Comparison of ENCODE assay signal across 9 cellular contexts in the genomic region with DNA sequence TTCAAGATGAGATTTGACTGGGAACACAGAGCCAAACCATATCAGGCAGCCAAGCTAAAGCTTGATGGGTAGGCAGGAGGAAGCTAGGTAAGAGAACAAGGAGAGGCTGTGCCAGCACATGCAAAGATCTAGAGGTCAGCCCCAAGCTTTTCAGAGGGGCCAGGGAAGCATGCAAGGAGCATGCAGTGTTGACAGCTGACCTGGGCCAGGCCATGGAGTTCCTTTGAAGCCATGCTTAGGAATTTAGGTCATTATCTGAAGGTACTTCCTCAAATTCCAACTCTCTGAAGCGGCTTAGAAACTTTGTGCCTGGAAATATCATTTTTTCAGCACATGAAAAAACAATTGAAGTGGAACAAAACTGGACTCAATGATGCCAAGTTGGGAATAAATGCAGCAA.
"Had no signal": no experiment of that assay in that cellular context is flagged by ENCODE, and none has a peak within 500 bp of the region (broad histone marks: within the 10 kb centered on the region; RNA-seq: fewer than 3 reads in every experiment).

No MANE protein-coding gene starts in this region.

- H3K9ac ChIP-seq: GM23248 had no signal

- H2AFZ ChIP-seq: GM23248 had no signal

- H3K27ac Mint-ChIP-seq: HFFc6, IgD-negative memory B cell had no signal

- H3K9me3 Mint-ChIP-seq: HFFc6, IgD-negative memory B cell had no signal

- H3K27ac ChIP-seq: GM23248, HL-60 had no signal

- H3K4me3 Mint-ChIP-seq: HFFc6, IgD-negative memory B cell had no signal

- H3K4me3 ChIP-seq: GM23248, HAP-1 had no signal

- ATAC-seq: HCT116, HepG2 had no signal

- H3K9me3 ChIP-seq: HAP-1 had no signal

- H3K4me1 ChIP-seq: HAP-1 had no signal

- H3K4me1 Mint-ChIP-seq: IgD-negative memory B cell had no signal

- DNase-seq: GM23248, GOT3, H7, HFFc6 had no signal

- H3K27me3 Mint-ChIP-seq: IgD-negative memory B cell had no signal

- H3K36me3 ChIP-seq: HAP-1 had no signal
